17 cellular contexts compared by ENCODE assay signal in genomic region chr2:119531292-119531691, GRCh38. TPM values are rescaled to one million over a fixed set of nuclear protein-coding genes. Genes with fewer than 3 reads are reported as not detected.
A peak's percentile ranks its signal among the peaks of the same experiment; 100 is the strongest.
DNase-seq lines count a peak whose midpoint lies in the region; ATAC-seq and TF ChIP-seq lines count a peak whose summit lies in the region.
"Had no signal": no experiment of that assay in that cellular context is flagged by ENCODE, and none has a peak within 500 bp of the region (broad histone marks: within the 10 kb centered on the region; RNA-seq: fewer than 3 reads in every experiment).

No MANE protein-coding gene starts in this region.

- no peak for TF ChIP-seq CTCF in liver (IDR thresholded peaks at IDR 0.05; ENCODE audit: low read depth, low read length, missing input control)

- no peak overlapping the region for H3K4me3 Mint-ChIP-seq in activated T-helper 17 cell treated with anti-CD3 and anti-CD28 coated beads, Interleukin-2, amount 50 U/mL, for 72 hours
- H3K4me3 Mint-ChIP-seq: CD4-positive, alpha-beta memory T cell had no signal

- H3K4me1 Mint-ChIP-seq in activated T-helper 17 cell treated with anti-CD3 and anti-CD28 coated beads, Interleukin-2, amount 50 U/mL, for 72 hours = no peaks in the 10 kb centered on the region
- H3K4me1 Mint-ChIP-seq: CD4-positive, alpha-beta memory T cell had no signal

- in situ Hi-C loops in KBM-7 (cut with MboI; ENCODE audit: low pct_unique_long_range_greater_than_20kb, low sequenced_read_pairs) = no loop called here
- in situ Hi-C loops in SK-MEL-5 (cut with HindIII; ENCODE audit: low pct_unique_long_range_greater_than_20kb, low sequenced_read_pairs) = no loop called here

- DNase-seq in ELF-1 (ENCODE audit: low read depth, low spot score) = peak; percentile 14
- DNase-seq in KBM-7 = peak; percentile 15
- DNase-seq in SK-MEL-5 (ENCODE audit: low read depth, low spot score) = peak; percentile 27
- DNase-seq in hepatic stellate cell (ENCODE audit: low spot score) = no peak
- DNase-seq in COLO668 (lab: John Stamatoyannopoulos, UW; ENCODE audit: unreplicated experiment) = no peak
- DNase-seq: activated effector memory CD4-positive, alpha-beta T cell treated with anti-CD3 and anti-CD28 coated beads, Interleukin-2, amount 50 U/mL, for 16 hours; anterior cingulate cortex; CD4-positive, alpha-beta memory T cell; heart left ventricle; NCI-H226; stimulated activated CD4-positive, alpha-beta T cell treated with anti-CD3 and anti-CD28 coated beads, Interleukin-12 subunit alpha, Interleukin-12 subunit beta, amount 100 ng/mL, for 4 hours; stomach had no signal

- ATAC-seq in activated T-helper 17 cell treated with anti-CD3 and anti-CD28 coated beads, Interleukin-2, amount 50 U/mL, for 72 hours (replicated peaks) = no peak
- ATAC-seq: esophagus mucosa, heart left ventricle had no signal

- TF ChIP-seq RAD21 in liver (IDR thresholded peaks at IDR 0.05) = peak; percentile 8 to 18

- H3K4me1 ChIP-seq in liver (ENCODE audit: control insufficient read depth in 4 of 4, insufficient read depth in 4 of 4, low read length in 3 of 4) = no peaks in the 10 kb centered on the region
- H3K4me1 ChIP-seq: heart left ventricle, stomach had no signal

- H3K9me3 Mint-ChIP-seq in activated T-helper 17 cell treated with anti-CD3 and anti-CD28 coated beads, Interleukin-2, amount 50 U/mL, for 72 hours = peaks cover 19% of the 10 kb centered on the region

- 65% methylated on average over 3 of the region's 3 CpGs for WGBS in liver

- H3K27ac Mint-ChIP-seq in activated T-helper 17 cell treated with anti-CD3 and anti-CD28 coated beads, Interleukin-2, amount 50 U/mL, for 72 hours = no peak overlapping the region
- H3K27ac Mint-ChIP-seq: CD4-positive, alpha-beta memory T cell had no signal

- no peaks in the 10 kb centered on the region for H3K27me3 ChIP-seq in liver (ENCODE audit: control insufficient read depth in 4 of 4, insufficient read depth in 4 of 4, low read length in 3 of 4)
- H3K27me3 ChIP-seq: stomach had no signal

- H3K27ac ChIP-seq in liver (ENCODE audit: low read depth in 1 of 2, low read length in 2 of 2) = no peak overlapping the region
- H3K27ac ChIP-seq: coronary artery, heart left ventricle, stomach had no signal

- H3K9me3 ChIP-seq in liver (ENCODE audit: control insufficient read depth in 4 of 4, low read length in 3 of 4) = no peaks in the 10 kb centered on the region

- no peak overlapping the region for H3K9ac ChIP-seq in liver (ENCODE audit: low read depth in 1 of 2, low read length in 2 of 2)

- H3K36me3 Mint-ChIP-seq in activated T-helper 17 cell treated with anti-CD3 and anti-CD28 coated beads, Interleukin-2, amount 50 U/mL, for 72 hours (ENCODE audit: low read depth) = no peaks in the 10 kb centered on the region

- H3K4me3 ChIP-seq in liver (ENCODE audit: low read depth in 1 of 3, low read length in 3 of 3) = no peak overlapping the region
- H3K4me3 ChIP-seq: coronary artery, heart left ventricle, stomach had no signal

- H3K27me3 Mint-ChIP-seq in activated T-helper 17 cell treated with anti-CD3 and anti-CD28 coated beads, Interleukin-2, amount 50 U/mL, for 72 hours = peaks cover 19% of the 10 kb centered on the region

- H3K36me3 ChIP-seq in liver (ENCODE audit: control insufficient read depth in 4 of 4, insufficient read depth in 3 of 4, low read depth in 1 of 4, low read length in 3 of 4) = no peaks in the 10 kb centered on the region
- H3K36me3 ChIP-seq: heart left ventricle, stomach had no signal

TF ChIP-seq in liver, 16 proteins besides CTCF, POLR2A, EP300 and RAD21:
- TF ChIP-seq ATF3 (IDR thresholded peaks at IDR 0.05) (no peak), HNF4A (conservative IDR thresholded peaks at IDR 0.05) (no peak), GABPA (IDR thresholded peaks at IDR 0.05 in 1 of 2, conservative IDR thresholded peaks at IDR 0.05 in 1 of 2) (no peak), HNF4G (IDR thresholded peaks at IDR 0.05) (no peak), FOXA1 (IDR thresholded peaks at IDR 0.05) (no peak), YY1 (IDR thresholded peaks at IDR 0.05) (no peak), TAF1 (conservative IDR thresholded peaks at IDR 0.05) (no peak)
- TF ChIP-seq, protein P1, sequence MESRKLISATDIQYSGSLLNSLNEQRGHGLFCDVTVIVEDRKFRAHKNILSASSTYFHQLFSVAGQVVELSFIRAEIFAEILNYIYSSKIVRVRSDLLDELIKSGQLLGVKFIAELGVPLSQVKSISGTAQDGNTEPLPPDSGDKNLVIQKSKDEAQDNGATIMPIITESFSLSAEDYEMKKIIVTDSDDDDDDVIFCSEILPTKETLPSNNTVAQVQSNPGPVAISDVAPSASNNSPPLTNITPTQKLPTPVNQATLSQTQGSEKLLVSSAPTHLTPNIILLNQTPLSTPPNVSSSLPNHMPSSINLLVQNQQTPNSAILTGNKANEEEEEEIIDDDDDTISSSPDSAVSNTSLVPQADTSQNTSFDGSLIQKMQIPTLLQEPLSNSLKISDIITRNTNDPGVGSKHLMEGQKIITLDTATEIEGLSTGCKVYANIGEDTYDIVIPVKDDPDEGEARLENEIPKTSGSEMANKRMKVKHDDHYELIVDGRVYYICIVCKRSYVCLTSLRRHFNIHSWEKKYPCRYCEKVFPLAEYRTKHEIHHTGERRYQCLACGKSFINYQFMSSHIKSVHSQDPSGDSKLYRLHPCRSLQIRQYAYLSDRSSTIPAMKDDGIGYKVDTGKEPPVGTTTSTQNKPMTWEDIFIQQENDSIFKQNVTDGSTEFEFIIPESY (IDR thresholded peaks at IDR 0.05) = no peak
- TF ChIP-seq, protein P2, sequence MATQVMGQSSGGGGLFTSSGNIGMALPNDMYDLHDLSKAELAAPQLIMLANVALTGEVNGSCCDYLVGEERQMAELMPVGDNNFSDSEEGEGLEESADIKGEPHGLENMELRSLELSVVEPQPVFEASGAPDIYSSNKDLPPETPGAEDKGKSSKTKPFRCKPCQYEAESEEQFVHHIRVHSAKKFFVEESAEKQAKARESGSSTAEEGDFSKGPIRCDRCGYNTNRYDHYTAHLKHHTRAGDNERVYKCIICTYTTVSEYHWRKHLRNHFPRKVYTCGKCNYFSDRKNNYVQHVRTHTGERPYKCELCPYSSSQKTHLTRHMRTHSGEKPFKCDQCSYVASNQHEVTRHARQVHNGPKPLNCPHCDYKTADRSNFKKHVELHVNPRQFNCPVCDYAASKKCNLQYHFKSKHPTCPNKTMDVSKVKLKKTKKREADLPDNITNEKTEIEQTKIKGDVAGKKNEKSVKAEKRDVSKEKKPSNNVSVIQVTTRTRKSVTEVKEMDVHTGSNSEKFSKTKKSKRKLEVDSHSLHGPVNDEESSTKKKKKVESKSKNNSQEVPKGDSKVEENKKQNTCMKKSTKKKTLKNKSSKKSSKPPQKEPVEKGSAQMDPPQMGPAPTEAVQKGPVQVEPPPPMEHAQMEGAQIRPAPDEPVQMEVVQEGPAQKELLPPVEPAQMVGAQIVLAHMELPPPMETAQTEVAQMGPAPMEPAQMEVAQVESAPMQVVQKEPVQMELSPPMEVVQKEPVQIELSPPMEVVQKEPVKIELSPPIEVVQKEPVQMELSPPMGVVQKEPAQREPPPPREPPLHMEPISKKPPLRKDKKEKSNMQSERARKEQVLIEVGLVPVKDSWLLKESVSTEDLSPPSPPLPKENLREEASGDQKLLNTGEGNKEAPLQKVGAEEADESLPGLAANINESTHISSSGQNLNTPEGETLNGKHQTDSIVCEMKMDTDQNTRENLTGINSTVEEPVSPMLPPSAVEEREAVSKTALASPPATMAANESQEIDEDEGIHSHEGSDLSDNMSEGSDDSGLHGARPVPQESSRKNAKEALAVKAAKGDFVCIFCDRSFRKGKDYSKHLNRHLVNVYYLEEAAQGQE (IDR thresholded peaks at IDR 0.05) = no peak

RNA-seq across cellular contexts. Expression of gene SCTR, which starts 7.0 kb away (rescaled TPM):
- total RNA-seq in SK-MEL-5 (2014; rRNA removed; shearing (Covaris generic)) = not detected in 2 replicates
- polyA plus RNA-seq in SK-MEL-5 (2015; cell fraction: cytosol; rRNA removed) = not detected in 2 replicates
- polyA plus RNA-seq in SK-MEL-5 (2015; cell fraction: nucleus; rRNA removed) = not detected in 2 replicates
- total RNA-seq in liver = under 1 TPM; 0.17 to 0.28 TPM
- under 1 TPM; 0.31 to 0.47 TPM for polyA plus RNA-seq in liver
- not detected for total RNA-seq in activated T-helper 17 cell treated with anti-CD3 and anti-CD28 coated beads, Interleukin-2, amount 50 U/mL, for 72 hours
- total RNA-seq: activated CD8-positive, alpha-beta memory T cell treated with anti-CD3 and anti-CD28 coated beads for 36 hours; CD4-positive, alpha-beta memory T cell; esophagus mucosa had no signal
- polyA plus RNA-seq: CD4-positive, alpha-beta memory T cell had no signal

RNA-seq across cellular contexts. Expression of gene CFAP221, which starts 13.0 kb away (rescaled TPM):
- not detected in 2 replicates for total RNA-seq in SK-MEL-5 (2014; rRNA removed; shearing (Covaris generic))
- not detected in 2 replicates for polyA plus RNA-seq in SK-MEL-5 (2015; cell fraction: cytosol; rRNA removed)
- not detected in 2 replicates for polyA plus RNA-seq in SK-MEL-5 (2015; cell fraction: nucleus; rRNA removed)
- total RNA-seq in liver = 1 to 10 TPM in 1 of 2 donors, under 1 TPM in 1; 0.23 to 3.1 TPM
- polyA plus RNA-seq in liver = 1 to 10 TPM; 1.1 to 1.2 TPM
- total RNA-seq in activated T-helper 17 cell treated with anti-CD3 and anti-CD28 coated beads, Interleukin-2, amount 50 U/mL, for 72 hours = not detected
- total RNA-seq: activated CD8-positive, alpha-beta memory T cell treated with anti-CD3 and anti-CD28 coated beads for 36 hours; CD4-positive, alpha-beta memory T cell; esophagus mucosa had no signal
- polyA plus RNA-seq: CD4-positive, alpha-beta memory T cell had no signal

Comparison
In these comparisons a context has a peak if more than half of its experiments do, and no peak if none do; other contexts are left out.
1. DNase-seq: peak in ELF-1 (single experiment), KBM-7 (single experiment) and SK-MEL-5 (single experiment); none in hepatic stellate cell (single experiment) and COLO668 (single experiment).